Comparison of ENCODE assay signal across 8 cellular contexts in the genomic region with DNA sequence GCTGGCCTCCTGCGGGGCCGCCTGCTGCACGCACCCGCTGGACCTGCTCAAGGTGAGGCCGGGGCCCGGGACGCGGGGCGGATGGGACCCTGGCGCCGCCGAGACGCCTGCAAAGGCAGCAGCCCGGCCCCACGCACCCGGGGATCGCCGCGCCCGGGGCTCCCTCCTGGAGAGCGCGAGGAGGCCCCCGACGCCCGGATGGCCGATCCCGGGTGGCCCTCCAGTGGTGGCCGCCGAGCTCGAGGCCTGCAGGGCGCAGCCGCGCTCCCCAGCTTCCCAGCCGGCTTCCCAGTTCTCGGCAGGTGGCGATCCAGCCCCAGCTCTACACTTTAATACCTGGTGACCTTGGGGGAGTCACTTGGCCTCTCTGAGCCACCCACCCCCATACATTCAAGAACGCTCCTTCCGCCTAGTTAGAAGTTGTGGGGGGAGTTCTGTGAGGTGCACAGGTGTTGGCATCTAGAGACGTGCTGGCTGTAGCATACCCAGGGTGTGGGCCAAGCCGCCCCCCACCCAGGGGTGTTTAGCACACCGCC. TPM values are rescaled to one million over a fixed set of nuclear protein-coding genes. Genes with fewer than 3 reads are reported as not detected.
DNase-seq lines count a peak whose midpoint lies in the region; ATAC-seq, FAIRE-seq and TF ChIP-seq lines count a peak whose summit lies in the region.

No MANE protein-coding gene starts in this region.

- H3K36me3 ChIP-seq in HEK293 (ENCODE audit: control insufficient read depth in 2 of 2, insufficient read depth in 1 of 2, low read length in 2 of 2) (peaks cover 0 to 57% of the 10 kb centered on the region in 2 experiments; a peak in 1 of 3 replicates), endodermal cell (ENCODE audit: control insufficient read depth, insufficient read depth, low read length) (peaks cover 10% of the 10 kb centered on the region)

- H3K27me3 ChIP-seq in endodermal cell (ENCODE audit: control insufficient read depth, insufficient read depth, low read length, poor library complexity, severe bottlenecking): no peaks in the 10 kb centered on the region

- H3K4me3 ChIP-seq in HEK293 (ENCODE audit: low read depth, low read length) (peak overlapping the region; percentile 73), endodermal cell (ENCODE audit: low read length) (peak overlapping the region; percentile 79)

- no peaks in the 10 kb centered on the region for H3K9me3 Mint-ChIP-seq in endodermal cell

- peak overlapping the region; percentile 57 for H3K9ac ChIP-seq in endodermal cell (ENCODE audit: extremely low read depth, low read length, poor library complexity, severe bottlenecking)

- CTCF ChIA-PET in HEK293 (lab: Yijun Ruan, JAX): interaction anchor here (1.0 to 2.6 kb wide), 4 partner anchors 19 to 147 kb away, joined by 3 to 13 read pairs (median 4); no protein-coding TSS in a partner anchor

- DNase-seq in SIG-M5 treated with dmso at 0.1 percent for 504 hours (lab: John Stamatoyannopoulos, UW; ENCODE audit: unreplicated experiment): peak; percentile 25
- no peak for DNase-seq in SIG-M5 (lab: John Stamatoyannopoulos, UW)
- DNase-seq in RCC 7860 (ENCODE audit: low spot score): peak; percentile 9
- peak; percentile 80 for DNase-seq in endodermal cell
- peak; percentile 57 for DNase-seq in myocyte (ENCODE audit: low read depth)
- no peak for DNase-seq in effector CD4-positive, alpha-beta T cell

- POLR2A ChIA-PET in HEK293 (lab: Yijun Ruan, JAX): interaction anchor here (1.0 to 6.4 kb wide), 6 partner anchors 10 to 318 kb away, joined by 3 to 55 read pairs (median 7); a partner anchor contains a TSS

- 1 to 5% methylated on average over 31 to 41 of the region's 41 CpGs for WGBS in endodermal cell (ENCODE audit: insufficient coverage in 1 of 2, insufficient read length in 1 of 2), 2 experiments

- H3K27me3 Mint-ChIP-seq in endodermal cell (ENCODE audit: insufficient read depth): peaks cover 3% of the 10 kb centered on the region

- FAIRE-seq in RCC 7860 (lab: Jason Lieb, UNC): no peak

- H3K4me1 ChIP-seq in HEK293 (ENCODE audit: control insufficient read depth, insufficient read depth, low read length) (peaks cover 9% of the 10 kb centered on the region; the same call in 1 of the 2 replicates), endodermal cell (ENCODE audit: control insufficient read depth, insufficient read depth, low read length) (peaks cover 12% of the 10 kb centered on the region)

- H3K4me3 Mint-ChIP-seq in endodermal cell: peak overlapping the region; percentile 74

- peaks cover 5% of the 10 kb centered on the region for H3K36me3 Mint-ChIP-seq in endodermal cell (ENCODE audit: low read depth)

- H3K9me3 ChIP-seq in HEK293 (ENCODE audit: control insufficient read depth, insufficient read depth, low read depth, low read length) (no peaks in the 10 kb centered on the region), endodermal cell (ENCODE audit: control insufficient read depth, low read length) (no peaks in the 10 kb centered on the region)

- peaks cover 6% of the 10 kb centered on the region for H3K4me1 Mint-ChIP-seq in endodermal cell

- H3K27ac Mint-ChIP-seq in endodermal cell: peak overlapping the region; percentile 75

- no peak for ATAC-seq in HG03442 (IDR thresholded peaks at IDR 0.05; ENCODE audit: unreplicated experiment)

- peak; percentile 72 for TF ChIP-seq CTCF in HEK293 (tag by site-specific recombination; IDR thresholded peaks at IDR 0.05)
- peak; percentile 30 for TF ChIP-seq CTCF in endodermal cell (conservative IDR thresholded peaks at IDR 0.05)

- H3K27ac ChIP-seq in HEK293 (ENCODE audit: extremely low read depth, low read depth, low read length): peak overlapping the region; percentile 87
- H3K27ac ChIP-seq in endodermal cell (ENCODE audit: low read depth, low read length): no peak overlapping the region

TF ChIP-seq in HEK293, 187 proteins besides CTCF, POLR2A, EP300 and RAD21 (continues in another document):
- TF ChIP-seq ZNF169 (tag by site-specific recombination; IDR thresholded peaks at IDR 0.05) (no peak), ZBTB21 (tag by site-specific recombination; IDR thresholded peaks at IDR 0.05) (no peak), ZNF623 (tag by site-specific recombination; IDR thresholded peaks at IDR 0.05) (no peak), ZNF558 (tag by site-specific recombination; IDR thresholded peaks at IDR 0.05) (no peak), ZSCAN23 (tag by site-specific recombination; IDR thresholded peaks at IDR 0.05) (no peak), ZNF302 (tag by site-specific recombination; IDR thresholded peaks at IDR 0.05; ENCODE audit: low read depth) (no peak), ZNF174 (tag by site-specific recombination; IDR thresholded peaks at IDR 0.05) (no peak), ZNF133 (tag by site-specific recombination; IDR thresholded peaks at IDR 0.05) (no peak), ZNF184 (tag by site-specific recombination; IDR thresholded peaks at IDR 0.05) (peak; percentile 21; the same call in 1 of the 2 replicates), KLF8 (tag by site-specific recombination; IDR thresholded peaks at IDR 0.05) (peak; percentile 12; the same call in 1 of the 2 replicates), GLIS1 (tag by site-specific recombination; IDR thresholded peaks at IDR 0.05) (peak; percentile 78), TCF7L2 (IDR thresholded peaks at IDR 0.05; ENCODE audit: borderline replicate concordance, low read depth, low read length) (peak; percentile 88), KLF7 (tag by site-specific recombination; IDR thresholded peaks at IDR 0.05; ENCODE audit: borderline replicate concordance) (0 out of 2 replicates have a peak, but pooled peaks have one; percentile 18), FEZF1 (tag by site-specific recombination; IDR thresholded peaks at IDR 0.05) (no peak), ZNF785 (tag by site-specific recombination; IDR thresholded peaks at IDR 0.05) (no peak)
- TF ChIP-seq, protein P1, sequence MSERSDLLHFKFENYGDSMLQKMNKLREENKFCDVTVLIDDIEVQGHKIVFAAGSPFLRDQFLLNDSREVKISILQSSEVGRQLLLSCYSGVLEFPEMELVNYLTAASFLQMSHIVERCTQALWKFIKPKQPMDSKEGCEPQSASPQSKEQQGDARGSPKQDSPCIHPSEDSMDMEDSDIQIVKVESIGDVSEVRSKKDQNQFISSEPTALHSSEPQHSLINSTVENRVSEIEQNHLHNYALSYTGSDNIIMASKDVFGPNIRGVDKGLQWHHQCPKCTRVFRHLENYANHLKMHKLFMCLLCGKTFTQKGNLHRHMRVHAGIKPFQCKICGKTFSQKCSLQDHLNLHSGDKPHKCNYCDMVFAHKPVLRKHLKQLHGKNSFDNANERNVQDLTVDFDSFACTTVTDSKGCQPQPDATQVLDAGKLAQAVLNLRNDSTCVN (tag by site-specific recombination; optimal IDR thresholded peaks at IDR 0.05): peak; percentile 48
- TF ChIP-seq, protein P2, sequence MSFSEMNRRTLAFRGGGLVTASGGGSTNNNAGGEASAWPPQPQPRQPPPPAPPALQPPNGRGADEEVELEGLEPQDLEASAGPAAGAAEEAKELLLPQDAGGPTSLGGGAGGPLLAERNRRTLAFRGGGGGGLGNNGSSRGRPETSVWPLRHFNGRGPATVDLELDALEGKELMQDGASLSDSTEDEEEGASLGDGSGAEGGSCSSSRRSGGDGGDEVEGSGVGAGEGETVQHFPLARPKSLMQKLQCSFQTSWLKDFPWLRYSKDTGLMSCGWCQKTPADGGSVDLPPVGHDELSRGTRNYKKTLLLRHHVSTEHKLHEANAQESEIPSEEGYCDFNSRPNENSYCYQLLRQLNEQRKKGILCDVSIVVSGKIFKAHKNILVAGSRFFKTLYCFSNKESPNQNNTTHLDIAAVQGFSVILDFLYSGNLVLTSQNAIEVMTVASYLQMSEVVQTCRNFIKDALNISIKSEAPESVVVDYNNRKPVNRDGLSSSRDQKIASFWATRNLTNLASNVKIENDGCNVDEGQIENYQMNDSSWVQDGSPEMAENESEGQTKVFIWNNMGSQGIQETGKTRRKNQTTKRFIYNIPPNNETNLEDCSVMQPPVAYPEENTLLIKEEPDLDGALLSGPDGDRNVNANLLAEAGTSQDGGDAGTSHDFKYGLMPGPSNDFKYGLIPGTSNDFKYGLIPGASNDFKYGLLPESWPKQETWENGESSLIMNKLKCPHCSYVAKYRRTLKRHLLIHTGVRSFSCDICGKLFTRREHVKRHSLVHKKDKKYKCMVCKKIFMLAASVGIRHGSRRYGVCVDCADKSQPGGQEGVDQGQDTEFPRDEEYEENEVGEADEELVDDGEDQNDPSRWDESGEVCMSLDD (tag by site-specific recombination; IDR thresholded peaks at IDR 0.05): peak; percentile 44; the same call in 1 of the 2 replicates
- TF ChIP-seq, protein P3, sequence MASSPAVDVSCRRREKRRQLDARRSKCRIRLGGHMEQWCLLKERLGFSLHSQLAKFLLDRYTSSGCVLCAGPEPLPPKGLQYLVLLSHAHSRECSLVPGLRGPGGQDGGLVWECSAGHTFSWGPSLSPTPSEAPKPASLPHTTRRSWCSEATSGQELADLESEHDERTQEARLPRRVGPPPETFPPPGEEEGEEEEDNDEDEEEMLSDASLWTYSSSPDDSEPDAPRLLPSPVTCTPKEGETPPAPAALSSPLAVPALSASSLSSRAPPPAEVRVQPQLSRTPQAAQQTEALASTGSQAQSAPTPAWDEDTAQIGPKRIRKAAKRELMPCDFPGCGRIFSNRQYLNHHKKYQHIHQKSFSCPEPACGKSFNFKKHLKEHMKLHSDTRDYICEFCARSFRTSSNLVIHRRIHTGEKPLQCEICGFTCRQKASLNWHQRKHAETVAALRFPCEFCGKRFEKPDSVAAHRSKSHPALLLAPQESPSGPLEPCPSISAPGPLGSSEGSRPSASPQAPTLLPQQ (tag by site-specific recombination; IDR thresholded peaks at IDR 0.05): no peak

RNA-seq across cellular contexts. Expression of a gene that starts 0.5 kb away (rescaled TPM):
- total RNA-seq in endodermal cell (10 to 100 TPM; 24.8 to 37.6 TPM), myocyte (11.1 and 19.4 TPM in 2 replicates)
- polyA plus RNA-seq in endodermal cell (2013, experiment 1 of 2): 13.3 TPM
- 12.0 TPM for polyA plus RNA-seq in endodermal cell (2013, experiment 2 of 2)
- polyA plus RNA-seq in myocyte (2012): 6.7 TPM

RNA-seq across cellular contexts. Expression of a gene that starts 9.4 kb away (rescaled TPM):
- total RNA-seq in endodermal cell: 100 to 1,000 TPM in 1 of 2 donors, 10 to 100 TPM in 1; 99.4 to 105 TPM
- 71.3 TPM for polyA plus RNA-seq in endodermal cell (2013, experiment 1 of 2)
- polyA plus RNA-seq in endodermal cell (2013, experiment 2 of 2): 64.8 TPM
- 16.2 and 26.6 TPM in 2 replicates for total RNA-seq in myocyte
- 77.2 TPM for polyA plus RNA-seq in myocyte (2012)

RNA-seq across cellular contexts. Expression of a gene that starts 28.7 kb away (rescaled TPM):
- total RNA-seq in endodermal cell (100 to 1,000 TPM; 114 to 130 TPM), myocyte (101 and 123 TPM in 2 replicates)
- polyA plus RNA-seq in endodermal cell (2013, experiment 1 of 2): 127 TPM
- polyA plus RNA-seq in endodermal cell (2013, experiment 2 of 2): 107 TPM
- polyA plus RNA-seq in myocyte (2012): 94.5 TPM

RNA-seq across cellular contexts. Expression of a gene that starts 28.9 kb away (rescaled TPM):
- 10 to 100 TPM; 41.2 to 47.8 TPM for total RNA-seq in endodermal cell
- 51.0 TPM for polyA plus RNA-seq in endodermal cell (2013, experiment 1 of 2)
- 46.8 TPM for polyA plus RNA-seq in endodermal cell (2013, experiment 2 of 2)
- total RNA-seq in myocyte: 29.4 and 38.5 TPM in 2 replicates
- 46.5 TPM for polyA plus RNA-seq in myocyte (2012)

RNA-seq across cellular contexts. Expression of a gene that starts 46.0 kb away (rescaled TPM):
- total RNA-seq in endodermal cell (10 to 100 TPM; 35.8 to 44.2 TPM), myocyte (12.5 and 16.5 TPM in 2 replicates)
- 25.5 TPM for polyA plus RNA-seq in endodermal cell (2013, experiment 1 of 2)
- 22.0 TPM for polyA plus RNA-seq in endodermal cell (2013, experiment 2 of 2)
- polyA plus RNA-seq in myocyte (2012): 14.6 TPM

Comparison
In these comparisons a context has a peak if more than half of its experiments do, and no peak if none do; other contexts are left out.
1. DNase-seq: peak in SIG-M5 treated with dmso at 0.1 percent for 504 hours (single experiment), RCC 7860 (single experiment), endodermal cell (single experiment) and myocyte (single experiment); none in SIG-M5 (single experiment) and effector CD4-positive, alpha-beta T cell (single experiment).